In genomic region chr21:39007985-39008384, GRCh38 we compare ENCODE assay signal across 26 cellular contexts.
A peak's percentile ranks its signal among the peaks of the same experiment; 100 is the strongest.
DNase-seq lines count a peak whose midpoint lies in the region; ATAC-seq and TF ChIP-seq lines count a peak whose summit lies in the region.
"Had no signal": no experiment of that assay in that cellular context is flagged by ENCODE, and none has a peak within 500 bp of the region (broad histone marks: within the 10 kb centered on the region; RNA-seq: fewer than 3 reads in every experiment).

No MANE protein-coding gene starts in this region.

- ATAC-seq in upper lobe of left lung (ENCODE audit: low FRiP score in 2 of 2) (no peak), GM19455 (IDR thresholded peaks at IDR 0.05; ENCODE audit: unreplicated experiment) (no peak), HG02852 (IDR thresholded peaks at IDR 0.05; ENCODE audit: unreplicated experiment) (no peak)
- ATAC-seq: activated CD4-positive, CD25-positive, alpha-beta regulatory T cell treated with anti-CD3 and anti-CD28 coated beads, Interleukin-2, amount 50 U/mL, for 24 hours; activated T-helper 17 cell treated with anti-CD3 and anti-CD28 coated beads, Interleukin-2, amount 50 U/mL, for 72 hours; CD8-positive, alpha-beta T cell had no signal

- H3K4me1 Mint-ChIP-seq in chondrocyte (ENCODE audit: low read depth) = peaks cover 37% of the 10 kb centered on the region

- H3K36me3 ChIP-seq in cardiac muscle cell (no peaks in the 10 kb centered on the region), parathyroid adenoma (ENCODE audit: control insufficient read depth, insufficient read depth, low read length) (no peaks in the 10 kb centered on the region), upper lobe of left lung (no peaks in the 10 kb centered on the region)
- H3K36me3 ChIP-seq: prostate gland had no signal

- no peak overlapping the region for H2AFZ ChIP-seq in parathyroid adenoma

- no peak overlapping the region for H3K4me2 ChIP-seq in parathyroid adenoma (ENCODE audit: low read length)
- H3K4me2 ChIP-seq: KMS-11 had no signal

- no peak overlapping the region for H3K4me3 Mint-ChIP-seq in chondrocyte (ENCODE audit: unreplicated experiment)
- H3K4me3 Mint-ChIP-seq: activated naive CD4-positive, alpha-beta T cell treated with anti-CD3 and anti-CD28 coated beads, Interleukin-2, amount 50 U/mL, for 24 hours; activated T-helper 17 cell treated with anti-CD3 and anti-CD28 coated beads, Interleukin-2, amount 50 U/mL, for 72 hours; CD8-positive, alpha-beta T cell; stimulated activated naive CD8-positive, alpha-beta T cell treated with anti-CD3 and anti-CD28 coated beads, Interleukin-15, Interleukin-2, amounts not matched to agents 100 ng/mL and 50 ng/mL, for 24 hours had no signal

- peak overlapping the region; percentile 16 for H3K27ac ChIP-seq in cardiac muscle cell
- H3K27ac ChIP-seq in caudate nucleus (ENCODE audit: low read depth, low read length) = peak overlapping the region; percentile 80
- H3K27ac ChIP-seq in parathyroid adenoma = peak overlapping the region; percentile 74
- H3K27ac ChIP-seq in upper lobe of left lung = peak overlapping the region; percentile 77 to 92 (median 86)
- H3K27ac ChIP-seq: KMS-11, SK-N-MC had no signal

- WGBS in upper lobe of left lung, 2 donors = 90 to 95% methylated on average over 2 of the region's 2 CpGs

- H3K9me3 Mint-ChIP-seq in chondrocyte (ENCODE audit: low read depth) = no peaks in the 10 kb centered on the region
- H3K9me3 Mint-ChIP-seq: activated naive CD4-positive, alpha-beta T cell treated with anti-CD3 and anti-CD28 coated beads, Interleukin-2, amount 50 U/mL, for 24 hours; activated T-helper 17 cell treated with anti-CD3 and anti-CD28 coated beads, Interleukin-2, amount 50 U/mL, for 72 hours; CD8-positive, alpha-beta T cell; stimulated activated naive CD8-positive, alpha-beta T cell treated with anti-CD3 and anti-CD28 coated beads, Interleukin-15, Interleukin-2, amounts not matched to agents 100 ng/mL and 50 ng/mL, for 24 hours had no signal

- TF ChIP-seq CTCF in cardiac muscle cell (IDR thresholded peaks at IDR 0.05; ENCODE audit: low read depth, low read length) = no peak
- TF ChIP-seq CTCF in parathyroid adenoma (IDR thresholded peaks at IDR 0.05) = no peak
- TF ChIP-seq CTCF in upper lobe of left lung (IDR thresholded peaks at IDR 0.05) = no peak
- no peak for TF ChIP-seq CTCF in chondrocyte (IDR thresholded peaks at IDR 0.05)

- no peaks in the 10 kb centered on the region for H3K9me3 ChIP-seq in cardiac muscle cell (ENCODE audit: low read depth)
- no peaks in the 10 kb centered on the region for H3K9me3 ChIP-seq in parathyroid adenoma (ENCODE audit: control insufficient read depth, low read length)
- H3K9me3 ChIP-seq in upper lobe of left lung = no peaks in the 10 kb centered on the region
- H3K9me3 ChIP-seq: prostate gland had no signal

- H3K4me1 ChIP-seq in cardiac muscle cell (ENCODE audit: low read depth) (peaks cover 33% of the 10 kb centered on the region), parathyroid adenoma (peaks cover 9% of the 10 kb centered on the region), upper lobe of left lung (peaks cover 60 to 77% (median 72%) of the 10 kb centered on the region in 4 donors)
- H3K4me1 ChIP-seq: prostate gland had no signal

- no peak overlapping the region for H3K27ac Mint-ChIP-seq in chondrocyte (ENCODE audit: unreplicated experiment)
- H3K27ac Mint-ChIP-seq: activated naive CD4-positive, alpha-beta T cell treated with anti-CD3 and anti-CD28 coated beads, Interleukin-2, amount 50 U/mL, for 24 hours; activated T-helper 17 cell treated with anti-CD3 and anti-CD28 coated beads, Interleukin-2, amount 50 U/mL, for 72 hours; CD8-positive, alpha-beta T cell; stimulated activated naive CD8-positive, alpha-beta T cell treated with anti-CD3 and anti-CD28 coated beads, Interleukin-15, Interleukin-2, amounts not matched to agents 100 ng/mL and 50 ng/mL, for 24 hours had no signal

- intact Hi-C loops in cardiac septum (cut with DNase I) = loop anchor here (5.0 kb wide), 2 partner anchors 59 to 101 kb away; no protein-coding TSS in a partner anchor

- no peaks in the 10 kb centered on the region for H3K79me2 ChIP-seq in parathyroid adenoma

- no peak overlapping the region for H3K9ac ChIP-seq in parathyroid adenoma
- H3K9ac ChIP-seq: KMS-11 had no signal

- no peak for TF ChIP-seq POLR2A in upper lobe of left lung (IDR thresholded peaks at IDR 0.05)

- no peak for DNase-seq in cardiac muscle cell (ENCODE audit: low read depth in 1 of 2, low spot score in 1 of 2)
- DNase-seq in cardiac septum (ENCODE audit: low spot score) = no peak
- DNase-seq in caudate nucleus (lab: John Stamatoyannopoulos, UW) = no peak
- DNase-seq in upper lobe of left lung = no peak
- no peak for DNase-seq in chondrocyte (ENCODE audit: low spot score)
- DNase-seq: activated CD4-positive, alpha-beta T cell treated with anti-CD3 and anti-CD28 coated beads, Interleukin-2, amount 50 U/mL, for 48 hours; activated CD8-positive, alpha-beta memory T cell treated with anti-CD3 and anti-CD28 coated beads, Interleukin-2, amount 50 U/mL, for 4 hours; AML-193; CD8-positive, alpha-beta T cell; DMS 273 treated with DMSO at 0.1 percent for 48 hours; EL; islet precursor cell; NCI-H146; NCI-H2107; NCI-H446 treated with DMSO at 0.1 percent for 48 hours; RPMI8226 had no signal

- no peaks in the 10 kb centered on the region for H3K36me3 Mint-ChIP-seq in chondrocyte (ENCODE audit: low read depth)
- H3K36me3 Mint-ChIP-seq: activated naive CD4-positive, alpha-beta T cell treated with anti-CD3 and anti-CD28 coated beads, Interleukin-2, amount 50 U/mL, for 24 hours; CD8-positive, alpha-beta T cell had no signal

- H3K27me3 Mint-ChIP-seq in chondrocyte (ENCODE audit: low read depth) = peaks cover 1% of the 10 kb centered on the region
- H3K27me3 Mint-ChIP-seq: activated naive CD4-positive, alpha-beta T cell treated with anti-CD3 and anti-CD28 coated beads, Interleukin-2, amount 50 U/mL, for 24 hours had no signal

- no peak overlapping the region for H3K4me3 ChIP-seq in cardiac muscle cell
- no peak overlapping the region for H3K4me3 ChIP-seq in parathyroid adenoma (ENCODE audit: low read depth, low read length)
- H3K4me3 ChIP-seq in upper lobe of left lung = no peak overlapping the region
- H3K4me3 ChIP-seq: prostate gland, SK-N-MC had no signal

- H3K27me3 ChIP-seq in cardiac muscle cell = no peaks in the 10 kb centered on the region
- H3K27me3 ChIP-seq in parathyroid adenoma (ENCODE audit: control insufficient read depth, insufficient read depth, low read length) = no peaks in the 10 kb centered on the region
- no peaks in the 10 kb centered on the region for H3K27me3 ChIP-seq in upper lobe of left lung

- no peak for TF ChIP-seq EP300 in upper lobe of left lung (IDR thresholded peaks at IDR 0.05)

Comparison
In these comparisons a context has a peak if more than half of its experiments do, and no peak if none do; other contexts are left out.
1. H3K27ac ChIP-seq: peak in every context shown above with its lines; median percentile 86 in upper lobe of left lung; 80 in caudate nucleus; 74 in parathyroid adenoma; 16 in cardiac muscle cell.